ENCODE assay signal across 20 cellular contexts in genomic region chr3:39329493-39329892, GRCh38. TPM values are rescaled to one million over a fixed set of nuclear protein-coding genes. Genes with fewer than 3 reads are reported as not detected.
DNase-seq lines count a peak whose midpoint lies in the region; ATAC-seq lines count a peak whose summit lies in the region.
"Had no signal": no experiment of that assay in that cellular context is flagged by ENCODE, and none has a peak within 500 bp of the region (broad histone marks: within the 10 kb centered on the region; RNA-seq: fewer than 3 reads in every experiment).

Gene CCR8, plus strand, starts transcription at chr3:39329709. Its CDS starts 2,623 bp downstream, at chr3:39332332.

- H3K36me3 Mint-ChIP-seq in activated CD4-positive, alpha-beta T cell treated with anti-CD3 and anti-CD28 coated beads, Interleukin-2, amount 10 ng/mL, durations not matched to agents 24 days and 14 days (ENCODE audit: low read depth): peaks cover 14% of the 10 kb centered on the region
- H3K36me3 Mint-ChIP-seq in T-helper 2 cell treated with Interferon-gamma antibody and Interleukin-4, amounts not matched to agents 5 μg/mL and 100 μg/mL, for 36 hours (ENCODE audit: low read depth): peaks cover 26% of the 10 kb centered on the region
- H3K36me3 Mint-ChIP-seq: natural killer cell treated with Interleukin-12 subunit alpha and Interleukin-12 subunit beta and Interleukin-15 and Interleukin-18, amount 100 ng/mL, for 72 hours had no signal

- H3K9me3 Mint-ChIP-seq in activated CD4-positive, alpha-beta T cell treated with anti-CD3 and anti-CD28 coated beads, Interleukin-2, amount 10 ng/mL, durations not matched to agents 24 days and 14 days: peaks cover 10% of the 10 kb centered on the region
- peaks cover 4% of the 10 kb centered on the region for H3K9me3 Mint-ChIP-seq in T-helper 2 cell treated with Interferon-gamma antibody and Interleukin-4, amounts not matched to agents 5 μg/mL and 100 μg/mL, for 36 hours
- H3K9me3 Mint-ChIP-seq: natural killer cell treated with Interleukin-12 subunit alpha and Interleukin-12 subunit beta and Interleukin-15 and Interleukin-18, amount 100 ng/mL, for 72 hours had no signal

- H3K27ac Mint-ChIP-seq in activated CD4-positive, alpha-beta T cell treated with anti-CD3 and anti-CD28 coated beads, Interleukin-2, amount 10 ng/mL, durations not matched to agents 24 days and 14 days: peak within 1 kb of the TSS; percentile 72
- H3K27ac Mint-ChIP-seq in T-helper 2 cell treated with Interferon-gamma antibody and Interleukin-4, amounts not matched to agents 5 μg/mL and 100 μg/mL, for 36 hours: peak within 1 kb of the TSS; percentile 49
- H3K27ac Mint-ChIP-seq: natural killer cell treated with Interleukin-12 subunit alpha and Interleukin-12 subunit beta and Interleukin-15 and Interleukin-18, amount 100 ng/mL, for 72 hours had no signal

- ATAC-seq in GM18868 (IDR thresholded peaks at IDR 0.05; ENCODE audit: unreplicated experiment): peak; percentile 29
- no peak for ATAC-seq in GM19463 (IDR thresholded peaks at IDR 0.05; ENCODE audit: unreplicated experiment)
- ATAC-seq in HG02852 (IDR thresholded peaks at IDR 0.05; ENCODE audit: unreplicated experiment): no peak

- H3K9me3 ChIP-seq in mononuclear cell (ENCODE audit: low read depth, low read length): no peaks in the 10 kb centered on the region
- H3K9me3 ChIP-seq: prostate gland had no signal

- H3K4me3 ChIP-seq in mononuclear cell (ENCODE audit: low read length): peak within 1 kb of the TSS; percentile 13
- H3K4me3 ChIP-seq: prostate gland had no signal

- H3K4me1 ChIP-seq in mononuclear cell (ENCODE audit: insufficient read depth, low read length): no peaks in the 10 kb centered on the region
- H3K4me1 ChIP-seq: prostate gland had no signal

- peaks cover 43% of the 10 kb centered on the region for H3K4me1 Mint-ChIP-seq in activated CD4-positive, alpha-beta T cell treated with anti-CD3 and anti-CD28 coated beads, Interleukin-2, amount 10 ng/mL, durations not matched to agents 24 days and 14 days
- peaks cover 67% of the 10 kb centered on the region for H3K4me1 Mint-ChIP-seq in T-helper 2 cell treated with Interferon-gamma antibody and Interleukin-4, amounts not matched to agents 5 μg/mL and 100 μg/mL, for 36 hours (ENCODE audit: low read depth)

- DNase-seq in activated CD4-positive, alpha-beta T cell treated with anti-CD3 and anti-CD28 coated beads, Interleukin-2, amount 10 ng/mL, durations not matched to agents 24 days and 14 days: peak; percentile 66
- DNase-seq in activated CD4-positive, alpha-beta T cell treated with anti-CD3 and anti-CD28 coated beads, Interleukin-2, amount 50 U/mL, for 4 hours: no peak
- DNase-seq in T-helper 2 cell treated with Interferon-gamma antibody and Interleukin-4, amounts not matched to agents 5 μg/mL and 100 μg/mL, for 36 hours (ENCODE audit: low spot score): no peak
- DNase-seq in GM19238 (ENCODE audit: insufficient read length, low spot score): no peak
- DNase-seq: activated CD4-positive, alpha-beta T cell treated with anti-CD3 and anti-CD28 coated beads for 1 hour; activated effector memory CD4-positive, alpha-beta T cell treated with anti-CD3 and anti-CD28 coated beads, Interleukin-2, amount 50 U/mL, for 16 hours; Calu3; erythroblast; Karpas-422; NCI-H1417 treated with DMSO at 0.1 percent for 48 hours; NCI-H524; stimulated activated naive CD4-positive, alpha-beta T cell treated with Interleukin-2 at 50 U/mL for 16 hours had no signal

- no peaks in the 10 kb centered on the region for H3K27me3 Mint-ChIP-seq in activated CD4-positive, alpha-beta T cell treated with anti-CD3 and anti-CD28 coated beads, Interleukin-2, amount 10 ng/mL, durations not matched to agents 24 days and 14 days
- H3K27me3 Mint-ChIP-seq in T-helper 2 cell treated with Interferon-gamma antibody and Interleukin-4, amounts not matched to agents 5 μg/mL and 100 μg/mL, for 36 hours (ENCODE audit: low read depth): no peaks in the 10 kb centered on the region
- H3K27me3 Mint-ChIP-seq: natural killer cell treated with Interleukin-12 subunit alpha and Interleukin-12 subunit beta and Interleukin-15 and Interleukin-18, amount 100 ng/mL, for 72 hours had no signal

- intact Hi-C loops in activated CD4-positive, alpha-beta T cell treated with anti-CD3 and anti-CD28 coated beads, Interleukin-2, amount 10 ng/mL, durations not matched to agents 24 days and 14 days (cut with micrococcal nuclease): no loop called here

- H3K4me3 Mint-ChIP-seq in activated CD4-positive, alpha-beta T cell treated with anti-CD3 and anti-CD28 coated beads, Interleukin-2, amount 10 ng/mL, durations not matched to agents 24 days and 14 days: peak within 1 kb of the TSS; percentile 52
- H3K4me3 Mint-ChIP-seq in T-helper 2 cell treated with Interferon-gamma antibody and Interleukin-4, amounts not matched to agents 5 μg/mL and 100 μg/mL, for 36 hours: peak within 1 kb of the TSS; percentile 73
- H3K4me3 Mint-ChIP-seq: natural killer cell treated with Interleukin-12 subunit alpha and Interleukin-12 subunit beta and Interleukin-15 and Interleukin-18, amount 100 ng/mL, for 72 hours had no signal

- no peaks in the 10 kb centered on the region for H3K27me3 ChIP-seq in mononuclear cell (ENCODE audit: insufficient read depth, low read length)

RNA-seq across cellular contexts. Expression of gene CCR8, which starts in this region (rescaled TPM):
- total RNA-seq in activated CD4-positive, alpha-beta T cell treated with anti-CD3 and anti-CD28 coated beads, Interleukin-2, amount 10 ng/mL, durations not matched to agents 24 days and 14 days: 5.7 and 7.5 TPM in 2 replicates
- 2.2 TPM for total RNA-seq in mononuclear cell
- total RNA-seq: Calu3, glomerular endothelial cell, lung microvascular endothelial cell, prostate gland had no signal
